ENCODE assay signal across 29 cellular contexts in the genomic region with DNA sequence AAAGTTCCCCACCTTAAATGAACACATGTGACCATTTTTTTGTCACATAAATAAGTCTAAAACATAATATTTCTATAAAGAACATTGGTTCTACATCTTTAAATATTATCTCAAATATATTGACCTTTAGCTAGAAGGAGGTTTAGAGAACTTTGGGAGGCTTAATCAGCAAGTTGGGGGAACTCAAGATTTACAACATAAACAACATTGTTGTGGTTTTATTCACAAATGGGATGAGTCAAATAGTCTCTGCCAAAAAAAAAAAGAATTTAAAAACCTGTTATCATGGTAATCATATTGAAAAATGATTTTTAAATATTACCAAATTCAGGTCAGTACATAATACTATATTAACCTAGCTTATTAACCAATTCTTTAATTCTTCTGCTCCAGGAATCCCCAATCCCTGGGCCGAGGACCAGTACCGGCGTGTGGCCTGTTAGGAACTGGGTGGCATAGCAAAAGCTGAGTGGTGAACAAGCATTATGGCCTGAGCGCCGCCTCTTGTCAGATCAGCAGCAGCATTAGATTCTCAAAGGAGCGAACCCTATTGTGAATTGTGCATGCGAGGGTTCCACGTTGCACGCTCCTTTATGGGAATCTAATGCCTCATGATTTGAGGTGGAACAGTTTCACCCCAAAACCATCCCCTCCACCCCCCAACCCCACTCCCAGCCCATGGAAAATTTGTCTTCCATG.
DNase-seq lines count a peak whose midpoint lies in the region; ATAC-seq and TF ChIP-seq lines count a peak whose summit lies in the region.
"Had no signal": no experiment of that assay in that cellular context is flagged by ENCODE, and none has a peak within 500 bp of the region (broad histone marks: within the 10 kb centered on the region; RNA-seq: fewer than 3 reads in every experiment).

No MANE protein-coding gene starts in this region.

- no peaks in the 10 kb centered on the region for H3K79me2 ChIP-seq in H9 (ENCODE audit: insufficient read depth, low read length)

- no peaks in the 10 kb centered on the region for H3K23me2 ChIP-seq in H9 (ENCODE audit: insufficient read length, low read depth, low read length, poor library complexity, severe bottlenecking)

- peaks cover 3% of the 10 kb centered on the region for H3K4me1 ChIP-seq in endodermal cell (ENCODE audit: control insufficient read depth, insufficient read depth, low read length)
- H3K4me1 ChIP-seq in lung (ENCODE audit: control insufficient read depth in 2 of 2, insufficient read depth in 2 of 2, low read length in 2 of 2) = peaks cover 0 to 3% of the 10 kb centered on the region in 2 donors
- H3K4me1 ChIP-seq in H9 (ENCODE audit: insufficient read depth, low read length) = peaks cover 3% of the 10 kb centered on the region; the same call in 1 of the 2 replicates
- H3K4me1 ChIP-seq: heart right ventricle, prostate gland had no signal

- H3K36me3 Mint-ChIP-seq in endodermal cell (ENCODE audit: low read depth) (no peaks in the 10 kb centered on the region), H9 (ENCODE audit: insufficient read depth in 1 of 3, low read depth in 3 of 3) (no peaks in the 10 kb centered on the region)
- H3K36me3 Mint-ChIP-seq: naive thymus-derived CD8-positive, alpha-beta T cell; stimulated activated naive B cell treated with anti-CD40 and anti-IgM and Interleukin-4, amounts not matched to agents 10 μg/mL and 1 μg/mL and 100 μg/mL, for 72 hours had no signal

- H2AK5ac ChIP-seq in H9 (ENCODE audit: insufficient read length, low read length) = no peak overlapping the region

- no peak overlapping the region for H3K4me2 ChIP-seq in H9 (ENCODE audit: insufficient read depth, insufficient read length, low read length)

- H3K36me3 ChIP-seq in endodermal cell (ENCODE audit: control insufficient read depth, insufficient read depth, low read length) (no peaks in the 10 kb centered on the region), lung (ENCODE audit: control insufficient read depth in 2 of 2, insufficient read depth in 2 of 2, low read length in 2 of 2) (no peaks in the 10 kb centered on the region), brain microvascular endothelial cell (replicated peaks) (no peaks in the 10 kb centered on the region)
- H3K36me3 ChIP-seq: BLaER1, heart right ventricle, prostate gland had no signal

- no peak overlapping the region for H2AFZ ChIP-seq in H9 (ENCODE audit: low read length)

- H3K27ac ChIP-seq in endodermal cell (ENCODE audit: low read depth, low read length) = no peak overlapping the region
- no peak overlapping the region for H3K27ac ChIP-seq in lung (ENCODE audit: low read depth in 1 of 2, low read length in 1 of 2)
- no peak overlapping the region for H3K27ac ChIP-seq in H9 (ENCODE audit: insufficient read length, low read depth, low read length)
- no peak overlapping the region for H3K27ac ChIP-seq in brain microvascular endothelial cell
- H3K27ac ChIP-seq: BLaER1, heart right ventricle, prostate gland had no signal

- no peak overlapping the region for H4K91ac ChIP-seq in H9 (ENCODE audit: insufficient read length, low read depth, low read length)

- no peaks in the 10 kb centered on the region for H3K27me3 Mint-ChIP-seq in endodermal cell (ENCODE audit: insufficient read depth)
- H3K27me3 Mint-ChIP-seq in H9 (ENCODE audit: low read depth) = no peaks in the 10 kb centered on the region

- no peak overlapping the region for H2BK12ac ChIP-seq in H9 (ENCODE audit: insufficient read length, low read depth, low read length)

- no peak overlapping the region for H3K23ac ChIP-seq in H9 (ENCODE audit: insufficient read length, low read depth, low read length)

- WGBS in endodermal cell (ENCODE audit: insufficient coverage in 1 of 2, insufficient read length in 1 of 2), 2 experiments = 97% methylated on average over 9 of the region's 9 CpGs
- 97 to 99% methylated on average over 9 of the region's 9 CpGs for WGBS in lung, 2 donors
- WGBS in H9 (ENCODE audit: extremely low coverage, insufficient read length, low lambda C conversion rate) = no CpG with 5 or more reads among the region's 9 CpGs

- no peak overlapping the region for H4K5ac ChIP-seq in H9 (ENCODE audit: insufficient read length, low read depth, low read length)

- no peak overlapping the region for H2BK15ac ChIP-seq in H9 (ENCODE audit: low read depth, low read length)

- DNase-seq in EH (ENCODE audit: low read depth) = peak; percentile 32
- DNase-seq in NCI-H226 = peak; percentile 22
- DNase-seq in endodermal cell = peak; percentile 28
- DNase-seq in lung (ENCODE audit: low spot score) = peak; percentile 27
- no peak for DNase-seq in NCI-H1048 (lab: John Stamatoyannopoulos, UW)
- no peak for DNase-seq in H9
- DNase-seq in brain microvascular endothelial cell = no peak
- DNase-seq: activated CD4-positive, alpha-beta T cell treated with anti-CD3 and anti-CD28 coated beads, Interleukin-2, amount 50 U/mL, for 4 hours; activated naive CD8-positive, alpha-beta T cell treated with anti-CD3 and anti-CD28 coated beads, Interleukin-2, amount 50 U/mL, for 24 hours; activated T-cell treated with anti-CD3 and anti-CD28 coated beads, Interleukin-2, amount 50 U/mL, for 72 hours; cerebellar nuclear complex; DMS 273 treated with DMSO at 0.1 percent for 48 hours; foreskin melanocyte; heart right ventricle; Kasumi-1; kidney; left ventricle myocardium superior; naive thymus-derived CD8-positive, alpha-beta T cell; NCI-H82; nucleus accumbens; stimulated activated naive B cell treated with anti-CD40 and anti-IgM and Interleukin-4, amounts not matched to agents 10 μg/mL and 1 μg/mL and 100 μg/mL, for 72 hours; substantia nigra; trophoblast cell had no signal

- H4K8ac ChIP-seq in H9 (replicated peaks; ENCODE audit: insufficient read length, low read depth, low read length) = no peak overlapping the region

- no peak overlapping the region for H3T11ph ChIP-seq in H9 (ENCODE audit: low read length)

- ATAC-seq in lung (ENCODE audit: insufficient read depth, low FRiP score) = no peak
- ATAC-seq in GM19452 (IDR thresholded peaks at IDR 0.05; ENCODE audit: unreplicated experiment) = no peak
- ATAC-seq: activated naive CD8-positive, alpha-beta T cell treated with anti-CD3 and anti-CD28 coated beads, Interleukin-2, amount 50 U/mL, for 24 hours; activated T-cell treated with anti-CD3 and anti-CD28 coated beads, Interleukin-2, amount 50 U/mL, for 72 hours; heart right ventricle; HepG2; left ventricle myocardium superior; naive thymus-derived CD8-positive, alpha-beta T cell; SK-N-SH treated with all-trans-retinoic acid at 6 μM for 48 hours; stimulated activated naive B cell treated with anti-CD40 and anti-IgM and Interleukin-4, amounts not matched to agents 10 μg/mL and 1 μg/mL and 100 μg/mL, for 72 hours had no signal

- no peak overlapping the region for H3K56ac ChIP-seq in H9 (ENCODE audit: insufficient read length, low read depth, low read length)

- H3K18ac ChIP-seq in H9 (ENCODE audit: insufficient read length, low read depth, low read length) = no peak overlapping the region

- no peak overlapping the region for H3K14ac ChIP-seq in H9 (ENCODE audit: insufficient read depth, low read length)

- H3K4me3 Mint-ChIP-seq in endodermal cell (no peak overlapping the region), H9 (no peak overlapping the region)
- H3K4me3 Mint-ChIP-seq: activated naive CD8-positive, alpha-beta T cell treated with anti-CD3 and anti-CD28 coated beads, Interleukin-2, amount 50 U/mL, for 24 hours; activated T-cell treated with anti-CD3 and anti-CD28 coated beads, Interleukin-2, amount 50 U/mL, for 72 hours; naive thymus-derived CD8-positive, alpha-beta T cell; stimulated activated naive B cell treated with anti-CD40 and anti-IgM and Interleukin-4, amounts not matched to agents 10 μg/mL and 1 μg/mL and 100 μg/mL, for 72 hours; T-helper 1 cell treated with Interleukin-12 subunit alpha and Interleukin-12 subunit beta and Interleukin-4 antibody, amounts not matched to agents 30 μg/mL and 1 μg/mL, for 36 hours had no signal

- no peak overlapping the region for H3K4ac ChIP-seq in H9 (ENCODE audit: low read depth, low read length)

- H4K20me1 ChIP-seq in H9 (ENCODE audit: control insufficient read depth, insufficient read depth, insufficient read length) = no peaks in the 10 kb centered on the region
- H4K20me1 ChIP-seq: BLaER1 had no signal

- H3K4me1 Mint-ChIP-seq in endodermal cell (peaks cover 5% of the 10 kb centered on the region), H9 (peaks cover 18 to 22% of the 10 kb centered on the region in 2 experiments)
- H3K4me1 Mint-ChIP-seq: activated naive CD8-positive, alpha-beta T cell treated with anti-CD3 and anti-CD28 coated beads, Interleukin-2, amount 50 U/mL, for 24 hours had no signal

- no peak overlapping the region for H2BK20ac ChIP-seq in H9 (ENCODE audit: low read depth, low read length, poor library complexity, severe bottlenecking)

- H3K27me3 ChIP-seq in endodermal cell (ENCODE audit: control insufficient read depth, insufficient read depth, low read length, poor library complexity, severe bottlenecking) = no peaks in the 10 kb centered on the region
- no peaks in the 10 kb centered on the region for H3K27me3 ChIP-seq in lung (ENCODE audit: control insufficient read depth, insufficient read depth)
- no peaks in the 10 kb centered on the region for H3K27me3 ChIP-seq in H9 (ENCODE audit: insufficient read depth, low read length)
- H3K27me3 ChIP-seq in brain microvascular endothelial cell (replicated peaks) = no peaks in the 10 kb centered on the region
- H3K27me3 ChIP-seq: BLaER1, heart right ventricle had no signal

- no peak overlapping the region for H3K27ac Mint-ChIP-seq in endodermal cell
- no peak overlapping the region for H3K27ac Mint-ChIP-seq in H9
- H3K27ac Mint-ChIP-seq: activated naive CD8-positive, alpha-beta T cell treated with anti-CD3 and anti-CD28 coated beads, Interleukin-2, amount 50 U/mL, for 24 hours; activated T-cell treated with anti-CD3 and anti-CD28 coated beads, Interleukin-2, amount 50 U/mL, for 72 hours; naive thymus-derived CD8-positive, alpha-beta T cell; stimulated activated naive B cell treated with anti-CD40 and anti-IgM and Interleukin-4, amounts not matched to agents 10 μg/mL and 1 μg/mL and 100 μg/mL, for 72 hours; T-helper 1 cell treated with Interleukin-12 subunit alpha and Interleukin-12 subunit beta and Interleukin-4 antibody, amounts not matched to agents 30 μg/mL and 1 μg/mL, for 36 hours had no signal

- in situ Hi-C loops in brain microvascular endothelial cell (cut with HindIII; ENCODE audit: low pct_ligation_motif_present, low sequenced_read_pairs) = no loop called here

- no peaks in the 10 kb centered on the region for H3K9me3 Mint-ChIP-seq in endodermal cell
- H3K9me3 Mint-ChIP-seq in H9 = no peaks in the 10 kb centered on the region; a peak in 1 of 5 replicates
- H3K9me3 Mint-ChIP-seq: activated naive CD8-positive, alpha-beta T cell treated with anti-CD3 and anti-CD28 coated beads, Interleukin-2, amount 50 U/mL, for 24 hours; activated T-cell treated with anti-CD3 and anti-CD28 coated beads, Interleukin-2, amount 50 U/mL, for 72 hours; naive thymus-derived CD8-positive, alpha-beta T cell; T-helper 1 cell treated with Interleukin-12 subunit alpha and Interleukin-12 subunit beta and Interleukin-4 antibody, amounts not matched to agents 30 μg/mL and 1 μg/mL, for 36 hours had no signal

- no peak overlapping the region for H2BK5ac ChIP-seq in H9 (ENCODE audit: insufficient read length, low read length)

- TF ChIP-seq CTCF in endodermal cell (conservative IDR thresholded peaks at IDR 0.05) (no peak), lung (IDR thresholded peaks at IDR 0.05; ENCODE audit: control extremely low read depth, extremely low read depth) (no peak), H9 (conservative IDR thresholded peaks at IDR 0.05) (no peak), brain microvascular endothelial cell (IDR thresholded peaks at IDR 0.05; ENCODE audit: low read depth, low read length, missing control alignments) (no peak)

- H2BK120ac ChIP-seq in H9 (ENCODE audit: low read depth, low read length, poor library complexity, severe bottlenecking) = no peak overlapping the region

- no peak overlapping the region for H3K4me3 ChIP-seq in endodermal cell (ENCODE audit: low read length)
- no peak overlapping the region for H3K4me3 ChIP-seq in lung
- no peak overlapping the region for H3K4me3 ChIP-seq in brain microvascular endothelial cell (ENCODE audit: low read depth, low read length)
- H3K4me3 ChIP-seq: BLaER1, heart right ventricle, prostate gland had no signal

- no peaks in the 10 kb centered on the region for H3K79me1 ChIP-seq in H9 (ENCODE audit: insufficient read depth, low read depth, low read length, poor library complexity, severe bottlenecking)

- H3K9me3 ChIP-seq in endodermal cell (ENCODE audit: control insufficient read depth, low read length) = no peaks in the 10 kb centered on the region
- H3K9me3 ChIP-seq in lung (ENCODE audit: control insufficient read depth in 2 of 2, insufficient read depth in 1 of 2, low read length in 1 of 2) = peaks cover 0 to 1% of the 10 kb centered on the region in 2 donors
- H3K9me3 ChIP-seq in H9 (ENCODE audit: control insufficient read depth, low read depth, low read length) = no peaks in the 10 kb centered on the region
- H3K9me3 ChIP-seq: BLaER1, heart right ventricle, prostate gland had no signal

- H3K9ac ChIP-seq in endodermal cell (ENCODE audit: extremely low read depth, low read length, poor library complexity, severe bottlenecking) (no peak overlapping the region), H9 (ENCODE audit: extremely low read depth, insufficient read length, low read length) (no peak overlapping the region)
- H3K9ac ChIP-seq: BLaER1 had no signal

Comparison
In these comparisons a context has a peak if more than half of its experiments do, and no peak if none do; other contexts are left out.
1. DNase-seq: peak in EH (single experiment), NCI-H226 (single experiment), endodermal cell (single experiment) and lung (single experiment); none in NCI-H1048 (single experiment), H9 (single experiment) and brain microvascular endothelial cell (single experiment).